Comparison of ENCODE assay signal across 8 cellular contexts in the genomic region with DNA sequence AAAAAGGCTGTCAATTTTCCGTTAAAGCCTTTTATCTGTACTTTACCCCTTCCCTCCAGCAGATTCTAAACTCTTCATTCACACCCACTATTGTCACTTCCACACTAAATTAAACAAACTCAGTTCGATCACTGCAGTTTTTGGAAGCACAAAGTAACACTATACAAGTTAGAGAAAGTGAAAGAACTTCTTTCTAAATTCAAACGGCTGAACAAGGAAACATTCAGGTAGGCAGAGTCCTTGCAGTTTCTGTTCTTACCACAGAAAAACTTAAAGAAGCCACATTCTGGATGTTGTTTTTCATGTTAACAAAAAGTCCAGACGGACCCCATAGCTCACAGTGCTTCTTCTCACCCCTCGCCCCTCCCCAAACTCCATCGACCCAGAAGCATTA. TPM values are rescaled to one million over a fixed set of nuclear protein-coding genes. Genes with fewer than 3 reads are reported as not detected.
DNase-seq lines count a peak whose midpoint lies in the region; ATAC-seq, FAIRE-seq and TF ChIP-seq lines count a peak whose summit lies in the region.

No MANE protein-coding gene starts in this region.

- H3K4me1 ChIP-seq in astrocyte (ENCODE audit: insufficient read depth, low read length): no peaks in the 10 kb centered on the region
- H3K4me1 ChIP-seq in liver (ENCODE audit: control insufficient read depth in 4 of 4, insufficient read depth in 4 of 4, low read length in 3 of 4): peaks cover 6 to 56% (median 31%) of the 10 kb centered on the region in 4 donors
- no peaks in the 10 kb centered on the region for H3K4me1 ChIP-seq in testis

- DNase-seq in CD14-positive monocyte (ENCODE audit: low spot score) (no peak), HT1080 (ENCODE audit: low read depth) (peak; percentile 21), astrocyte (ENCODE audit: low read depth) (no peak), testis (no peak), D341Med (ENCODE audit: low spot score) (no peak), NCI-H1417 (lab: John Stamatoyannopoulos, UW) (no peak)

- H3K9me3 ChIP-seq in astrocyte (ENCODE audit: insufficient read depth, low read depth, low read length): no peaks in the 10 kb centered on the region
- no peaks in the 10 kb centered on the region for H3K9me3 ChIP-seq in liver (ENCODE audit: control insufficient read depth in 4 of 4, low read length in 3 of 4)
- no peaks in the 10 kb centered on the region for H3K9me3 ChIP-seq in testis

- no peaks in the 10 kb centered on the region for H3K79me2 ChIP-seq in astrocyte (ENCODE audit: insufficient read depth, low read length)

- intact Hi-C loops in CD14-positive monocyte (cut with micrococcal nuclease) (loop anchor here in 1 of 2 donors (10.0 kb wide), 1 partner anchor 900 kb away; no protein-coding TSS in a partner anchor), testis (cut with DNase I; ENCODE audit: low total_unique reads) (no loop called here)

- H3K4me3 ChIP-seq in astrocyte (ENCODE audit: insufficient read depth, low read depth, low read length) (peak overlapping the region; percentile 65), liver (ENCODE audit: low read depth in 1 of 3, low read length in 3 of 3) (peak overlapping the region; percentile 55 to 66 (median 61)), testis (peak overlapping the region; percentile 51 to 63)

- TF ChIP-seq CTCF in CD14-positive monocyte (IDR thresholded peaks at IDR 0.05): no peak
- no peak for TF ChIP-seq CTCF in astrocyte (IDR thresholded peaks at IDR 0.05; ENCODE audit: insufficient read depth, low read depth, low read length)
- no peak for TF ChIP-seq CTCF in liver (IDR thresholded peaks at IDR 0.05; ENCODE audit: low read depth, low read length, missing input control)
- TF ChIP-seq CTCF in testis (IDR thresholded peaks at IDR 0.05): no peak

- ATAC-seq in GM21360 (IDR thresholded peaks at IDR 0.05; ENCODE audit: unreplicated experiment): peak; percentile 52

- 0% methylated on average over 6 of the region's 6 CpGs for WGBS in liver
- 2 to 3% methylated on average over 6 of the region's 6 CpGs for WGBS in testis, 2 donors

- H3K9me3 Mint-ChIP-seq in CD14-positive monocyte: no peaks in the 10 kb centered on the region
- no peaks in the 10 kb centered on the region for H3K9me3 Mint-ChIP-seq in astrocyte (ENCODE audit: unreplicated experiment)

- H3K27me3 Mint-ChIP-seq in CD14-positive monocyte (ENCODE audit: low read depth in 3 of 3) (peaks cover 0 to 10% (median 1%) of the 10 kb centered on the region in 3 donors), astrocyte (ENCODE audit: low read depth, unreplicated experiment) (peaks cover 7% of the 10 kb centered on the region)

- TF ChIP-seq POLR2A in testis (IDR thresholded peaks at IDR 0.05): no peak

- no peaks in the 10 kb centered on the region for H4K20me1 ChIP-seq in astrocyte (ENCODE audit: insufficient read depth, low read length)

- H3K36me3 ChIP-seq in astrocyte (ENCODE audit: insufficient read depth, low read length) (no peaks in the 10 kb centered on the region), liver (ENCODE audit: control insufficient read depth in 4 of 4, insufficient read depth in 3 of 4, low read depth in 1 of 4, low read length in 3 of 4) (no peaks in the 10 kb centered on the region), testis (ENCODE audit: low read depth, missing control alignments) (no peaks in the 10 kb centered on the region)

- peak; percentile 0 to 21 for TF ChIP-seq RAD21 in liver (IDR thresholded peaks at IDR 0.05)

- peak overlapping the region; percentile 91 to 96 (median 95) for H3K27ac Mint-ChIP-seq in CD14-positive monocyte
- peak overlapping the region; percentile 49 for H3K27ac Mint-ChIP-seq in astrocyte (ENCODE audit: unreplicated experiment)

- H3K27me3 ChIP-seq in astrocyte (ENCODE audit: insufficient read depth, low read length) (peaks cover 11% of the 10 kb centered on the region), liver (ENCODE audit: control insufficient read depth in 4 of 4, insufficient read depth in 4 of 4, low read length in 3 of 4) (no peaks in the 10 kb centered on the region), testis (no peaks in the 10 kb centered on the region)

- H3K36me3 Mint-ChIP-seq in CD14-positive monocyte (no peaks in the 10 kb centered on the region), astrocyte (ENCODE audit: low read depth, unreplicated experiment) (no peaks in the 10 kb centered on the region)

- peak overlapping the region; percentile 56 for H3K27ac ChIP-seq in astrocyte (ENCODE audit: low read depth, low read length)
- H3K27ac ChIP-seq in liver (ENCODE audit: low read depth in 1 of 2, low read length in 2 of 2): peak overlapping the region; percentile 98
- H3K27ac ChIP-seq in testis: peak overlapping the region; percentile 81 to 90

- peak overlapping the region; percentile 90 for H2AFZ ChIP-seq in astrocyte (ENCODE audit: low read depth, low read length)

- H3K4me3 Mint-ChIP-seq in CD14-positive monocyte (peak overlapping the region; percentile 90 to 98), astrocyte (ENCODE audit: unreplicated experiment) (peak overlapping the region; percentile 79)

- H3K4me1 Mint-ChIP-seq in CD14-positive monocyte (peaks cover 10% of the 10 kb centered on the region), astrocyte (ENCODE audit: low read depth, unreplicated experiment) (peaks cover 20% of the 10 kb centered on the region)

- peak overlapping the region; percentile 93 for H3K4me2 ChIP-seq in astrocyte (ENCODE audit: low read length)

- FAIRE-seq in astrocyte (lab: Jason Lieb, UNC): no peak

- H3K9ac ChIP-seq in astrocyte (ENCODE audit: low read length) (peak overlapping the region; percentile 78), liver (ENCODE audit: low read depth in 1 of 2, low read length in 2 of 2) (peak overlapping the region; percentile 95 to 98)

TF ChIP-seq in liver, 16 proteins besides CTCF, POLR2A, EP300 and RAD21 (continues in another document):
- TF ChIP-seq, protein P1, sequence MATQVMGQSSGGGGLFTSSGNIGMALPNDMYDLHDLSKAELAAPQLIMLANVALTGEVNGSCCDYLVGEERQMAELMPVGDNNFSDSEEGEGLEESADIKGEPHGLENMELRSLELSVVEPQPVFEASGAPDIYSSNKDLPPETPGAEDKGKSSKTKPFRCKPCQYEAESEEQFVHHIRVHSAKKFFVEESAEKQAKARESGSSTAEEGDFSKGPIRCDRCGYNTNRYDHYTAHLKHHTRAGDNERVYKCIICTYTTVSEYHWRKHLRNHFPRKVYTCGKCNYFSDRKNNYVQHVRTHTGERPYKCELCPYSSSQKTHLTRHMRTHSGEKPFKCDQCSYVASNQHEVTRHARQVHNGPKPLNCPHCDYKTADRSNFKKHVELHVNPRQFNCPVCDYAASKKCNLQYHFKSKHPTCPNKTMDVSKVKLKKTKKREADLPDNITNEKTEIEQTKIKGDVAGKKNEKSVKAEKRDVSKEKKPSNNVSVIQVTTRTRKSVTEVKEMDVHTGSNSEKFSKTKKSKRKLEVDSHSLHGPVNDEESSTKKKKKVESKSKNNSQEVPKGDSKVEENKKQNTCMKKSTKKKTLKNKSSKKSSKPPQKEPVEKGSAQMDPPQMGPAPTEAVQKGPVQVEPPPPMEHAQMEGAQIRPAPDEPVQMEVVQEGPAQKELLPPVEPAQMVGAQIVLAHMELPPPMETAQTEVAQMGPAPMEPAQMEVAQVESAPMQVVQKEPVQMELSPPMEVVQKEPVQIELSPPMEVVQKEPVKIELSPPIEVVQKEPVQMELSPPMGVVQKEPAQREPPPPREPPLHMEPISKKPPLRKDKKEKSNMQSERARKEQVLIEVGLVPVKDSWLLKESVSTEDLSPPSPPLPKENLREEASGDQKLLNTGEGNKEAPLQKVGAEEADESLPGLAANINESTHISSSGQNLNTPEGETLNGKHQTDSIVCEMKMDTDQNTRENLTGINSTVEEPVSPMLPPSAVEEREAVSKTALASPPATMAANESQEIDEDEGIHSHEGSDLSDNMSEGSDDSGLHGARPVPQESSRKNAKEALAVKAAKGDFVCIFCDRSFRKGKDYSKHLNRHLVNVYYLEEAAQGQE (IDR thresholded peaks at IDR 0.05): no peak
- TF ChIP-seq SP1 (IDR thresholded peaks at IDR 0.05) (peak; percentile 49), GABPA (IDR thresholded peaks at IDR 0.05 in 1 of 2, conservative IDR thresholded peaks at IDR 0.05 in 1 of 2) (no peak), JUND (IDR thresholded peaks at IDR 0.05) (no peak), HNF4G (IDR thresholded peaks at IDR 0.05) (no peak), EGR1 (IDR thresholded peaks at IDR 0.05; ENCODE audit: low read depth in 2 of 2) (peak in 1 of 2 donors; percentile 20), NR2F2 (IDR thresholded peaks at IDR 0.05) (no peak), FOXA1 (IDR thresholded peaks at IDR 0.05) (no peak)
- TF ChIP-seq, protein P2, sequence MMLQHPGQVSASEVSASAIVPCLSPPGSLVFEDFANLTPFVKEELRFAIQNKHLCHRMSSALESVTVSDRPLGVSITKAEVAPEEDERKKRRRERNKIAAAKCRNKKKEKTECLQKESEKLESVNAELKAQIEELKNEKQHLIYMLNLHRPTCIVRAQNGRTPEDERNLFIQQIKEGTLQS (IDR thresholded peaks at IDR 0.05): no peak
- TF ChIP-seq, protein P3, sequence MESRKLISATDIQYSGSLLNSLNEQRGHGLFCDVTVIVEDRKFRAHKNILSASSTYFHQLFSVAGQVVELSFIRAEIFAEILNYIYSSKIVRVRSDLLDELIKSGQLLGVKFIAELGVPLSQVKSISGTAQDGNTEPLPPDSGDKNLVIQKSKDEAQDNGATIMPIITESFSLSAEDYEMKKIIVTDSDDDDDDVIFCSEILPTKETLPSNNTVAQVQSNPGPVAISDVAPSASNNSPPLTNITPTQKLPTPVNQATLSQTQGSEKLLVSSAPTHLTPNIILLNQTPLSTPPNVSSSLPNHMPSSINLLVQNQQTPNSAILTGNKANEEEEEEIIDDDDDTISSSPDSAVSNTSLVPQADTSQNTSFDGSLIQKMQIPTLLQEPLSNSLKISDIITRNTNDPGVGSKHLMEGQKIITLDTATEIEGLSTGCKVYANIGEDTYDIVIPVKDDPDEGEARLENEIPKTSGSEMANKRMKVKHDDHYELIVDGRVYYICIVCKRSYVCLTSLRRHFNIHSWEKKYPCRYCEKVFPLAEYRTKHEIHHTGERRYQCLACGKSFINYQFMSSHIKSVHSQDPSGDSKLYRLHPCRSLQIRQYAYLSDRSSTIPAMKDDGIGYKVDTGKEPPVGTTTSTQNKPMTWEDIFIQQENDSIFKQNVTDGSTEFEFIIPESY (IDR thresholded peaks at IDR 0.05): no peak
- TF ChIP-seq, protein P4, sequence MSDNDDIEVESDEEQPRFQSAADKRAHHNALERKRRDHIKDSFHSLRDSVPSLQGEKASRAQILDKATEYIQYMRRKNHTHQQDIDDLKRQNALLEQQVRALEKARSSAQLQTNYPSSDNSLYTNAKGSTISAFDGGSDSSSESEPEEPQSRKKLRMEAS (IDR thresholded peaks at IDR 0.05): no peak

RNA-seq across cellular contexts. Expression of a gene that starts 27.5 kb away (rescaled TPM):
- polyA plus RNA-seq in CD14-positive monocyte: not detected
- total RNA-seq in HT1080 (2014; rRNA removed; shearing (Covaris generic)): 0.08 TPM in 1 of 2 replicates, not detected in the other
- polyA plus RNA-seq in HT1080 (2015; cell fraction: cytosol; rRNA removed): not detected in 2 replicates
- polyA plus RNA-seq in HT1080 (2015; cell fraction: nucleus; rRNA removed): not detected in 2 replicates
- not detected in 2 replicates for total RNA-seq in astrocyte
- total RNA-seq in liver: not detected
- polyA plus RNA-seq in liver: under 1 TPM in 1 of 2 donors, not detected in 1; 0.10 TPM
- total RNA-seq in testis: 10 to 100 TPM; 33.4 to 36.4 TPM
- polyA plus RNA-seq in testis (ENCODE audit: insufficient read depth, low read depth, low replicate concordance): 108 TPM

Comparison
In these comparisons a context has a peak if more than half of its experiments do, and no peak if none do; other contexts are left out.
1. RNA of a gene that starts 27.5 kb away (total RNA-seq): 33.4 to 36.4 TPM in testis; not detected in liver, 0.08 TPM in HT1080 and not detected in astrocyte; every median in the first group is over 10 times any median in the second.
2. Peak in every context shown above with its lines, with median percentiles within 50 percentile points of each other: H3K27ac ChIP-seq and H3K4me3 ChIP-seq.